17 cellular contexts compared by ENCODE assay signal in genomic region chr1:22257286-22258275, GRCh38.
A peak's percentile ranks its signal among the peaks of the same experiment; 100 is the strongest.
DNase-seq lines count a peak whose midpoint lies in the region; ATAC-seq and TF ChIP-seq lines count a peak whose summit lies in the region.
"Had no signal": no experiment of that assay in that cellular context is flagged by ENCODE, and none has a peak within 500 bp of the region (broad histone marks: within the 10 kb centered on the region; RNA-seq: fewer than 3 reads in every experiment).

No MANE protein-coding gene starts in this region.

- H3K4me1 ChIP-seq in duodenal mucosa (ENCODE audit: control insufficient read depth in 1 of 2, insufficient read depth in 2 of 2, low read length in 2 of 2) = peaks cover 32 to 57% of the 10 kb centered on the region in 2 donors
- peaks cover 44 to 67% of the 10 kb centered on the region in 2 donors for H3K4me1 ChIP-seq in mucosa of rectum (ENCODE audit: control insufficient read depth in 2 of 2, insufficient read depth in 2 of 2, low read length in 2 of 2)
- H3K4me1 ChIP-seq in GM23248 (ENCODE audit: insufficient read depth) = peaks cover 15% of the 10 kb centered on the region
- H3K4me1 ChIP-seq in endodermal cell (ENCODE audit: control insufficient read depth, insufficient read depth, low read length) = no peaks in the 10 kb centered on the region

- H4K20me1 ChIP-seq in GM23248 (ENCODE audit: insufficient read depth) = no peaks in the 10 kb centered on the region

- no peak overlapping the region for H3K4me2 ChIP-seq in GM23248 (ENCODE audit: unreplicated experiment)

- H3K9me3 ChIP-seq in duodenal mucosa (ENCODE audit: control insufficient read depth in 1 of 2, low read length in 2 of 2) (no peaks in the 10 kb centered on the region), mucosa of rectum (ENCODE audit: control insufficient read depth in 2 of 2, low read length in 2 of 2) (no peaks in the 10 kb centered on the region), GM23248 (ENCODE audit: low read depth) (no peaks in the 10 kb centered on the region), endodermal cell (ENCODE audit: control insufficient read depth, low read length) (no peaks in the 10 kb centered on the region)

- H3K27ac Mint-ChIP-seq in natural killer cell (no peak overlapping the region), endodermal cell (no peak overlapping the region)
- H3K27ac Mint-ChIP-seq: activated CD4-positive, alpha-beta memory T cell treated with anti-CD3 and anti-CD28 coated beads, Interleukin-2, amount 10 ng/mL, durations not matched to agents 7 days and 5 days; activated naive CD8-positive, alpha-beta T cell treated with anti-CD3 and anti-CD28 coated beads, Interleukin-2, amount 10 ng/mL, durations not matched to agents 7 days and 5 days had no signal

- no peak overlapping the region for H3K9ac ChIP-seq in duodenal mucosa (ENCODE audit: low read depth in 1 of 2, low read length in 2 of 2)
- H3K9ac ChIP-seq in mucosa of rectum (ENCODE audit: low read depth in 1 of 2, low read length in 2 of 2) = peak overlapping the region in 1 of 2 donors; percentile 45
- no peak overlapping the region for H3K9ac ChIP-seq in GM23248
- H3K9ac ChIP-seq in endodermal cell (ENCODE audit: extremely low read depth, low read length, poor library complexity, severe bottlenecking) = no peak overlapping the region

- H3K27me3 ChIP-seq in duodenal mucosa (ENCODE audit: control insufficient read depth in 1 of 2, insufficient read depth in 2 of 2, low read length in 2 of 2) (no peaks in the 10 kb centered on the region), mucosa of rectum (ENCODE audit: control insufficient read depth in 2 of 2, insufficient read depth in 2 of 2, low read length in 2 of 2) (peaks cover 0 to 2% of the 10 kb centered on the region in 2 donors), GM23248 (replicated peaks; ENCODE audit: insufficient read depth) (peaks cover 14% of the 10 kb centered on the region), endodermal cell (ENCODE audit: control insufficient read depth, insufficient read depth, low read length, poor library complexity, severe bottlenecking) (no peaks in the 10 kb centered on the region)

- TF ChIP-seq CTCF in natural killer cell (IDR thresholded peaks at IDR 0.05) = no peak
- TF ChIP-seq CTCF in endodermal cell (conservative IDR thresholded peaks at IDR 0.05) = no peak

- H3K9me3 Mint-ChIP-seq in natural killer cell (no peaks in the 10 kb centered on the region), endodermal cell (no peaks in the 10 kb centered on the region)
- H3K9me3 Mint-ChIP-seq: activated CD4-positive, alpha-beta memory T cell treated with anti-CD3 and anti-CD28 coated beads, Interleukin-2, amount 10 ng/mL, durations not matched to agents 7 days and 5 days; activated naive CD8-positive, alpha-beta T cell treated with anti-CD3 and anti-CD28 coated beads, Interleukin-2, amount 10 ng/mL, durations not matched to agents 7 days and 5 days had no signal

- 80 to 83% methylated on average over 23 to 32 of the region's 32 CpGs for whole genome bisulfite sequencing in GM23248 (ENCODE audit: low coverage in 1 of 2, low lambda C conversion rate in 2 of 2, missing lambda C conversion rate in 2 of 2), 2 experiments
- 89 to 93% methylated on average over 20 to 32 of the region's 32 CpGs for WGBS in endodermal cell (ENCODE audit: insufficient coverage in 1 of 2, insufficient read length in 1 of 2), 2 experiments

- H2AFZ ChIP-seq in GM23248 = no peak overlapping the region

- no peak for ATAC-seq in natural killer cell

- no peak overlapping the region for H3K4me3 Mint-ChIP-seq in natural killer cell
- no peak overlapping the region for H3K4me3 Mint-ChIP-seq in endodermal cell
- H3K4me3 Mint-ChIP-seq: activated CD4-positive, alpha-beta memory T cell treated with anti-CD3 and anti-CD28 coated beads, Interleukin-2, amount 10 ng/mL, durations not matched to agents 7 days and 5 days; activated naive CD8-positive, alpha-beta T cell treated with anti-CD3 and anti-CD28 coated beads, Interleukin-2, amount 10 ng/mL, durations not matched to agents 7 days and 5 days had no signal

- DNase-seq in DMS53 (lab: John Stamatoyannopoulos, UW) = peak; percentile 94
- DNase-seq in NCI-H2029 treated with DMSO at 0.1 percent for 48 hours (lab: John Stamatoyannopoulos, UW) = peak; percentile 80
- DNase-seq in GM23248 = no peak
- no peak for DNase-seq in natural killer cell
- DNase-seq in D341Med (ENCODE audit: low spot score) = no peak
- no peak for DNase-seq in endodermal cell
- DNase-seq: activated CD4-positive, alpha-beta memory T cell treated with anti-CD3 and anti-CD28 coated beads, Interleukin-2, amount 10 ng/mL, durations not matched to agents 7 days and 5 days; activated naive CD8-positive, alpha-beta T cell treated with anti-CD3 and anti-CD28 coated beads, Interleukin-2, amount 10 ng/mL, durations not matched to agents 7 days and 5 days; activated T-cell treated with anti-CD3 and anti-CD28 coated beads, Interleukin-2, amount 50 U/mL, for 48 hours; head of caudate nucleus; KG1; NCI-H1436 treated with DMSO at 0.1 percent for 48 hours; NCI-H524; stimulated activated CD4-positive, alpha-beta T cell treated with anti-CD3 and anti-CD28 coated beads, Interleukin-4, amount 100 ng/mL, for 1 hour; stimulated activated CD8-positive, alpha-beta memory T cell treated with anti-CD3 and anti-CD28 coated beads, Interleukin-4, amount 100 ng/mL, for 48 hours had no signal

- in situ Hi-C loops in GM23248 (cut with MboI) = no loop called here

- no peaks in the 10 kb centered on the region for H3K36me3 ChIP-seq in duodenal mucosa (ENCODE audit: control insufficient read depth in 1 of 2, insufficient read depth in 2 of 2, low read length in 2 of 2)
- no peaks in the 10 kb centered on the region for H3K36me3 ChIP-seq in mucosa of rectum (ENCODE audit: control insufficient read depth in 2 of 2, insufficient read depth in 2 of 2, low read length in 2 of 2)
- H3K36me3 ChIP-seq in GM23248 (ENCODE audit: low read depth) = no peaks in the 10 kb centered on the region
- H3K36me3 ChIP-seq in endodermal cell (ENCODE audit: control insufficient read depth, insufficient read depth, low read length) = no peaks in the 10 kb centered on the region

- peak overlapping the region; percentile 61 for H3K27ac ChIP-seq in duodenal mucosa (ENCODE audit: low read depth, low read length)
- peak overlapping the region; percentile 85 to 87 for H3K27ac ChIP-seq in mucosa of rectum (ENCODE audit: low read depth in 2 of 2, low read length in 2 of 2)
- H3K27ac ChIP-seq in GM23248 = no peak overlapping the region
- H3K27ac ChIP-seq in endodermal cell (ENCODE audit: low read depth, low read length) = no peak overlapping the region

- peaks cover 3% of the 10 kb centered on the region; the same call in 1 of the 2 replicates for H3F3A ChIP-seq in GM23248 (ENCODE audit: insufficient read depth)

- no peaks in the 10 kb centered on the region for H3K4me1 Mint-ChIP-seq in natural killer cell
- peaks cover 39% of the 10 kb centered on the region for H3K4me1 Mint-ChIP-seq in endodermal cell
- H3K4me1 Mint-ChIP-seq: activated CD4-positive, alpha-beta memory T cell treated with anti-CD3 and anti-CD28 coated beads, Interleukin-2, amount 10 ng/mL, durations not matched to agents 7 days and 5 days; activated naive CD8-positive, alpha-beta T cell treated with anti-CD3 and anti-CD28 coated beads, Interleukin-2, amount 10 ng/mL, durations not matched to agents 7 days and 5 days had no signal

- intact Hi-C loops in natural killer cell (cut with micrococcal nuclease) = no loop called here

- H3K27me3 Mint-ChIP-seq in natural killer cell (ENCODE audit: low read depth in 2 of 2) (peaks cover 0 to 18% of the 10 kb centered on the region in 2 donors), endodermal cell (ENCODE audit: insufficient read depth) (no peaks in the 10 kb centered on the region)
- H3K27me3 Mint-ChIP-seq: activated naive CD8-positive, alpha-beta T cell treated with anti-CD3 and anti-CD28 coated beads, Interleukin-2, amount 10 ng/mL, durations not matched to agents 7 days and 5 days had no signal

- H3K36me3 Mint-ChIP-seq in natural killer cell (no peaks in the 10 kb centered on the region), endodermal cell (ENCODE audit: low read depth) (no peaks in the 10 kb centered on the region)
- H3K36me3 Mint-ChIP-seq: activated naive CD8-positive, alpha-beta T cell treated with anti-CD3 and anti-CD28 coated beads, Interleukin-2, amount 10 ng/mL, durations not matched to agents 7 days and 5 days had no signal

- no peaks in the 10 kb centered on the region for H3K9me2 ChIP-seq in GM23248 (ENCODE audit: insufficient read depth)

- H3K79me2 ChIP-seq in GM23248 (ENCODE audit: insufficient read depth) = no peaks in the 10 kb centered on the region

- H3K4me3 ChIP-seq in duodenal mucosa (ENCODE audit: low read depth in 1 of 2, low read length in 2 of 2) (no peak overlapping the region), mucosa of rectum (ENCODE audit: low read length in 2 of 2) (peak overlapping the region; percentile 7 to 26), GM23248 (no peak overlapping the region), endodermal cell (ENCODE audit: low read length) (no peak overlapping the region)

Comparison
In these comparisons a context has a peak if more than half of its experiments do, and no peak if none do; other contexts are left out.
1. DNase-seq: peak in DMS53 (single experiment) and NCI-H2029 treated with DMSO at 0.1 percent for 48 hours (single experiment); none in GM23248 (single experiment), natural killer cell (single experiment), D341Med (single experiment) and endodermal cell (single experiment).
2. H3K27ac ChIP-seq: peak in duodenal mucosa (single experiment) and mucosa of rectum (2 of 2); none in GM23248 (single experiment) and endodermal cell (single experiment).
3. H3K4me3 ChIP-seq: peak in mucosa of rectum (2 of 2); none in duodenal mucosa (0 of 2), GM23248 (single experiment) and endodermal cell (single experiment).